14 cellular contexts compared by ENCODE assay signal in the genomic region with DNA sequence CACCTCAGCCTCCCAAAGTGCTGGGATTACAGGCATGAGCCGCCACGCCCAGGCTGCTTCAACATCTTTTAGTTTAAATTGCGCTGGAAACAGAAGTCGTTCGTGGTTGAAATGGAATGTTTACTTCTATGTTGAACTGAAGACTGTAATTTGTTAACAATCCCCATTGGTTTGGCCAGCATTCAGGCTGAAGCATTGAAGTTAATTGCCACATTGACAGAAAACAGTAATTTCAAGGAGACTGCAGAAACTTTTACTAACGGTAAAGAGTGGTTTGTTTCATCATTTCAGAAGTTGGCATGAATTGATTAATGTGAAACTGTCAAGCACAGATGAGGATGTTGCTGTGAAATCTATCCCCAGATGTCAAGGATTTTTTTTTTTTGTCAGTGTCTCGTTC. TPM values are rescaled to one million over a fixed set of nuclear protein-coding genes. Genes with fewer than 3 reads are reported as not detected.
A peak's percentile ranks its signal among the peaks of the same experiment; 100 is the strongest.
DNase-seq lines count a peak whose midpoint lies in the region; ATAC-seq and TF ChIP-seq lines count a peak whose summit lies in the region.
"Had no signal": no experiment of that assay in that cellular context is flagged by ENCODE, and none has a peak within 500 bp of the region (broad histone marks: within the 10 kb centered on the region; RNA-seq: fewer than 3 reads in every experiment).

No MANE protein-coding gene starts in this region.

- peaks cover 2% of the 10 kb centered on the region for H3K4me1 ChIP-seq in osteoblast (ENCODE audit: insufficient read depth, low read length)
- H3K4me1 ChIP-seq in tibial nerve, result peaks cover 0 to 8% (median 0%) of the 10 kb centered on the region in 4 donors
- H3K4me1 ChIP-seq: pancreas had no signal

- H2AFZ ChIP-seq in osteoblast (ENCODE audit: low read length), result no peak overlapping the region

- peaks cover 7% of the 10 kb centered on the region for H4K20me1 ChIP-seq in osteoblast (ENCODE audit: insufficient read depth, low read length)

- H3K36me3 ChIP-seq in osteoblast (ENCODE audit: insufficient read depth, low read length) (no peaks in the 10 kb centered on the region), tibial nerve (no peaks in the 10 kb centered on the region)
- H3K36me3 ChIP-seq: pancreas, transverse colon had no signal

- TF ChIP-seq EP300 in tibial nerve (IDR thresholded peaks at IDR 0.05), result no peak

- DNase-seq in HCEC 1CT (peak; percentile 35), NCI-H2227 treated with DMSO at 0.1 percent for 48 hours (lab: John Stamatoyannopoulos, UW) (peak; percentile 87), amniotic epithelial cell (ENCODE audit: low read depth) (peak; percentile 90), osteoblast (ENCODE audit: insufficient read length, low spot score, missing footprints) (peak; percentile 80), tibial nerve (ENCODE audit: low spot score in 2 of 2) (no peak)
- DNase-seq in activated naive CD4-positive, alpha-beta T cell treated with Interleukin-2 at 50 U/mL for 16 hours, result no peak
- DNase-seq in effector CD8-positive, alpha-beta T cell (lab: John Stamatoyannopoulos, UW), result no peak
- DNase-seq: activated CD4-positive, alpha-beta T cell treated with anti-CD3 and anti-CD28 coated beads, Interleukin-2, amount 50 U/mL, for 1 hour; central memory CD4-positive, alpha-beta T cell; NCI-H1105; NK-92 treated with Interleukin-12 subunit alpha and Interleukin-12 subunit beta, amount 100 ng/mL, for 24 hours; pancreas; transverse colon had no signal

- ATAC-seq in GM19467 (IDR thresholded peaks at IDR 0.05; ENCODE audit: unreplicated experiment), result no peak
- ATAC-seq: pancreas had no signal

- H3K27me3 ChIP-seq in osteoblast (ENCODE audit: insufficient read depth, low read length) (peaks cover 4% of the 10 kb centered on the region), tibial nerve (no peaks in the 10 kb centered on the region)
- H3K27me3 ChIP-seq: pancreas had no signal

- H3K27ac ChIP-seq in osteoblast (ENCODE audit: low read depth, low read length), result no peak overlapping the region
- H3K27ac ChIP-seq in tibial nerve, result no peak overlapping the region
- H3K27ac ChIP-seq: pancreas, transverse colon had no signal

- no peak for TF ChIP-seq POLR2A in tibial nerve (IDR thresholded peaks at IDR 0.05)

- no peak for TF ChIP-seq CTCF in osteoblast (IDR thresholded peaks at IDR 0.05; ENCODE audit: extremely low read depth, low read depth, low read length)
- TF ChIP-seq CTCF in tibial nerve (IDR thresholded peaks at IDR 0.05), result no peak

- no peaks in the 10 kb centered on the region for H3K9me3 ChIP-seq in osteoblast (ENCODE audit: low read depth, low read length)
- no peaks in the 10 kb centered on the region for H3K9me3 ChIP-seq in tibial nerve
- H3K9me3 ChIP-seq: pancreas, transverse colon had no signal

- WGBS in tibial nerve, 2 donors, result 45 to 48% methylated on average over 7 of the region's 7 CpGs

- no peak overlapping the region for H3K4me2 ChIP-seq in osteoblast (ENCODE audit: insufficient read depth, low read length)

- H3K79me2 ChIP-seq in osteoblast (ENCODE audit: insufficient read depth, low read length), result no peaks in the 10 kb centered on the region

- H3K4me3 ChIP-seq in osteoblast (ENCODE audit: insufficient read depth, low read length) (no peak overlapping the region), tibial nerve (no peak overlapping the region)
- H3K4me3 ChIP-seq: pancreas, transverse colon had no signal

RNA-seq across cellular contexts. Expression of a gene that starts 14.2 kb away (rescaled TPM):
- total RNA-seq in osteoblast (15.3 and 18.1 TPM in 2 replicates), tibial nerve (10 to 100 TPM; 12.7 to 27.5 (median 18.8) TPM)

RNA-seq across cellular contexts. Expression of a gene that starts 20.3 kb away (rescaled TPM):
- total RNA-seq in osteoblast (not detected in 2 replicates), tibial nerve (not detected)

RNA-seq across cellular contexts. Expression of a gene that starts 45.9 kb away (rescaled TPM):
- 27.4 and 27.9 TPM in 2 replicates for total RNA-seq in osteoblast
- 100 to 1,000 TPM; 142 to 197 (median 152) TPM for total RNA-seq in tibial nerve

RNA-seq across cellular contexts. Expression of a gene that starts 54.5 kb away (rescaled TPM):
- 37.4 and 44.2 TPM in 2 replicates for total RNA-seq in osteoblast
- total RNA-seq in tibial nerve, result 100 to 1,000 TPM in 1 of 4 donors, 10 to 100 TPM in 3; 68.1 to 118 (median 92.3) TPM

Comparison
In these comparisons a context has a peak if more than half of its experiments do, and no peak if none do; other contexts are left out.
1. DNase-seq: peak in HCEC 1CT (single experiment), NCI-H2227 treated with DMSO at 0.1 percent for 48 hours (single experiment), amniotic epithelial cell (single experiment) and osteoblast (single experiment); none in tibial nerve (0 of 2), activated naive CD4-positive, alpha-beta T cell treated with Interleukin-2 at 50 U/mL for 16 hours (single experiment) and effector CD8-positive, alpha-beta T cell (single experiment).